25 cellular contexts compared by ENCODE assay signal in genomic region chr12:119393685-119394084, GRCh38. TPM values are rescaled to one million over a fixed set of nuclear protein-coding genes. Genes with fewer than 3 reads are reported as not detected.
A peak's percentile ranks its signal among the peaks of the same experiment; 100 is the strongest.
DNase-seq lines count a peak whose midpoint lies in the region; ATAC-seq and TF ChIP-seq lines count a peak whose summit lies in the region.
"Had no signal": no experiment of that assay in that cellular context is flagged by ENCODE, and none has a peak within 500 bp of the region (broad histone marks: within the 10 kb centered on the region; RNA-seq: fewer than 3 reads in every experiment).

No MANE protein-coding gene starts in this region.

- H3K27me3 Mint-ChIP-seq in stimulated activated naive B cell treated with anti-CD40 and anti-IgM and Interleukin-4, amounts not matched to agents 10 μg/mL and 1 μg/mL and 100 μg/mL, for 72 hours = no peaks in the 10 kb centered on the region
- H3K27me3 Mint-ChIP-seq: CD4-positive, CD25-positive, alpha-beta regulatory T cell had no signal

- DNase-seq in NCI-H2196 (lab: John Stamatoyannopoulos, UW; ENCODE audit: unreplicated experiment) (peak; percentile 14), NCI-H2196 treated with DMSO at 0.1 percent for 48 hours (lab: John Stamatoyannopoulos, UW; ENCODE audit: unreplicated experiment) (no peak), DMS79 (lab: John Stamatoyannopoulos, UW) (peak; percentile 70), NCI-H69 (lab: John Stamatoyannopoulos, UW) (peak; percentile 29), left colon (no peak), osteoblast (ENCODE audit: insufficient read length, low spot score, missing footprints) (no peak)
- no peak for DNase-seq in activated CD4-positive, alpha-beta T cell treated with anti-CD3 and anti-CD28 coated beads, Interleukin-2, amount 50 U/mL, for 4 hours
- DNase-seq in stimulated activated naive B cell treated with anti-CD40 and anti-IgM and Interleukin-4, amounts not matched to agents 10 μg/mL and 1 μg/mL and 100 μg/mL, for 72 hours = no peak
- DNase-seq: CD4-positive, CD25-positive, alpha-beta regulatory T cell; DND-41; H7; KBM-7; MV-4-11; NCI-H1105; NCI-H1436 treated with DMSO at 0.1 percent for 48 hours; NCI-H187 treated with DMSO at 0.1 percent for 48 hours; NCI-H2171; NCI-H526; SIG-M5; SK-N-SH; SW 1271 had no signal

- no peaks in the 10 kb centered on the region for H4K20me1 ChIP-seq in osteoblast (ENCODE audit: insufficient read depth, low read length)
- H4K20me1 ChIP-seq: BLaER1 had no signal

- no peak for TF ChIP-seq CTCF in osteoblast (IDR thresholded peaks at IDR 0.05; ENCODE audit: extremely low read depth, low read depth, low read length)

- H3K9me3 Mint-ChIP-seq in stimulated activated naive B cell treated with anti-CD40 and anti-IgM and Interleukin-4, amounts not matched to agents 10 μg/mL and 1 μg/mL and 100 μg/mL, for 72 hours = peaks cover 0 to 8% of the 10 kb centered on the region in 2 donors
- H3K9me3 Mint-ChIP-seq: CD4-positive, CD25-positive, alpha-beta regulatory T cell; T-helper 1 cell treated with Interleukin-12 subunit alpha and Interleukin-12 subunit beta and Interleukin-4 antibody, amounts not matched to agents 30 μg/mL and 1 μg/mL, for 36 hours had no signal

- intact Hi-C loops in left colon (cut with DNase I, micrococcal nuclease) = no loop called here

- no peaks in the 10 kb centered on the region for H3K27me3 ChIP-seq in osteoblast (ENCODE audit: insufficient read depth, low read length)
- H3K27me3 ChIP-seq: BLaER1 had no signal

- no peaks in the 10 kb centered on the region for H3K4me1 Mint-ChIP-seq in stimulated activated naive B cell treated with anti-CD40 and anti-IgM and Interleukin-4, amounts not matched to agents 10 μg/mL and 1 μg/mL and 100 μg/mL, for 72 hours
- H3K4me1 Mint-ChIP-seq: CD4-positive, CD25-positive, alpha-beta regulatory T cell had no signal

- no peak overlapping the region for H3K27ac ChIP-seq in osteoblast (ENCODE audit: low read depth, low read length)
- H3K27ac ChIP-seq: BLaER1 had no signal

- H3K4me3 Mint-ChIP-seq in stimulated activated naive B cell treated with anti-CD40 and anti-IgM and Interleukin-4, amounts not matched to agents 10 μg/mL and 1 μg/mL and 100 μg/mL, for 72 hours = no peak overlapping the region
- H3K4me3 Mint-ChIP-seq: CD4-positive, CD25-positive, alpha-beta regulatory T cell; T-helper 1 cell treated with Interleukin-12 subunit alpha and Interleukin-12 subunit beta and Interleukin-4 antibody, amounts not matched to agents 30 μg/mL and 1 μg/mL, for 36 hours had no signal

- H3K79me2 ChIP-seq in osteoblast (ENCODE audit: insufficient read depth, low read length) = no peaks in the 10 kb centered on the region

- H3K36me3 ChIP-seq in osteoblast (ENCODE audit: insufficient read depth, low read length) = no peaks in the 10 kb centered on the region
- H3K36me3 ChIP-seq: BLaER1 had no signal

- H3K4me2 ChIP-seq in osteoblast (ENCODE audit: insufficient read depth, low read length) = no peak overlapping the region
- H3K4me2 ChIP-seq: BLaER1, SK-N-SH had no signal

- no peaks in the 10 kb centered on the region for H3K9me3 ChIP-seq in osteoblast (ENCODE audit: low read depth, low read length)
- H3K9me3 ChIP-seq: SK-N-SH had no signal

- H2AFZ ChIP-seq in osteoblast (ENCODE audit: low read length) = no peak overlapping the region

- H3K27ac Mint-ChIP-seq in stimulated activated naive B cell treated with anti-CD40 and anti-IgM and Interleukin-4, amounts not matched to agents 10 μg/mL and 1 μg/mL and 100 μg/mL, for 72 hours = no peak overlapping the region
- H3K27ac Mint-ChIP-seq: CD4-positive, CD25-positive, alpha-beta regulatory T cell; T-helper 1 cell treated with Interleukin-12 subunit alpha and Interleukin-12 subunit beta and Interleukin-4 antibody, amounts not matched to agents 30 μg/mL and 1 μg/mL, for 36 hours had no signal

- H3K4me1 ChIP-seq in osteoblast (ENCODE audit: insufficient read depth, low read length) = no peaks in the 10 kb centered on the region

- no peaks in the 10 kb centered on the region for H3K36me3 Mint-ChIP-seq in stimulated activated naive B cell treated with anti-CD40 and anti-IgM and Interleukin-4, amounts not matched to agents 10 μg/mL and 1 μg/mL and 100 μg/mL, for 72 hours
- H3K36me3 Mint-ChIP-seq: CD4-positive, CD25-positive, alpha-beta regulatory T cell had no signal

- peak; percentile 96 for ATAC-seq in left colon
- ATAC-seq in stimulated activated naive B cell treated with anti-CD40 and anti-IgM and Interleukin-4, amounts not matched to agents 10 μg/mL and 1 μg/mL and 100 μg/mL, for 72 hours (replicated peaks) = no peak

- no peak overlapping the region for H3K4me3 ChIP-seq in osteoblast (ENCODE audit: insufficient read depth, low read length)
- H3K4me3 ChIP-seq: BLaER1 had no signal

RNA-seq across cellular contexts. Expression of gene CCDC60, which starts 59.2 kb away (rescaled TPM):
- total RNA-seq in left colon (1 to 10 TPM; 1.2 to 4.4 TPM), osteoblast (not detected in 2 replicates)
- total RNA-seq: CD4-positive, CD25-positive, alpha-beta regulatory T cell; LHCN-M2; MCF 10A had no signal

Comparison
In these comparisons a context has a peak if more than half of its experiments do, and no peak if none do; other contexts are left out.
1. DNase-seq: peak in NCI-H2196 (single experiment), DMS79 (single experiment) and NCI-H69 (single experiment); none in NCI-H2196 treated with DMSO at 0.1 percent for 48 hours (single experiment), left colon (0 of 2), osteoblast (single experiment), activated CD4-positive, alpha-beta T cell treated with anti-CD3 and anti-CD28 coated beads, Interleukin-2, amount 50 U/mL, for 4 hours (0 of 2) and stimulated activated naive B cell treated with anti-CD40 and anti-IgM and Interleukin-4, amounts not matched to agents 10 μg/mL and 1 μg/mL and 100 μg/mL, for 72 hours (single experiment).